In genomic region chr9:73474002-73474600, GRCh38 we compare ENCODE assay signal across 28 cellular contexts.
A peak's percentile ranks its signal among the peaks of the same experiment; 100 is the strongest.
DNase-seq lines count a peak whose midpoint lies in the region; ATAC-seq and FAIRE-seq lines count a peak whose summit lies in the region.
"Had no signal": no experiment of that assay in that cellular context is flagged by ENCODE, and none has a peak within 500 bp of the region (broad histone marks: within the 10 kb centered on the region; RNA-seq: fewer than 3 reads in every experiment).

No MANE protein-coding gene starts in this region.

- no peaks in the 10 kb centered on the region for H3K79me1 ChIP-seq in neuronal stem cell (ENCODE audit: low read depth, low read length)

- no peak overlapping the region for H2AK5ac ChIP-seq in neuronal stem cell (ENCODE audit: low read depth, low read length)

- H3K27ac ChIP-seq in neuronal stem cell (replicated peaks; ENCODE audit: low read length) = no peak overlapping the region
- H3K27ac ChIP-seq: BLaER1 had no signal

- no peak overlapping the region for H2BK5ac ChIP-seq in neuronal stem cell (ENCODE audit: low read length)

- H3K4me2 ChIP-seq in neuronal stem cell (ENCODE audit: insufficient read depth, low read length, poor library complexity, severe bottlenecking) = no peak overlapping the region
- H3K4me2 ChIP-seq: BLaER1 had no signal

- H3K27me3 ChIP-seq in neuronal stem cell (ENCODE audit: control insufficient read depth in 3 of 3, insufficient read depth in 3 of 3, low read depth in 1 of 3, low read length in 3 of 3) = no peaks in the 10 kb centered on the region
- H3K27me3 ChIP-seq: BE2C, BLaER1 had no signal

- no peak overlapping the region for H2BK120ac ChIP-seq in neuronal stem cell (ENCODE audit: low read depth, low read length)

- DNase-seq in left ventricle myocardium superior = peak; percentile 21
- DNase-seq in Right ventricle myocardium inferior (ENCODE audit: missing footprints) = no peak
- DNase-seq in neuronal stem cell (ENCODE audit: low spot score) = no peak
- no peak for DNase-seq in urothelium cell line (ENCODE audit: low spot score)
- DNase-seq in activated T-helper 2 cell treated with anti-CD3 and anti-CD28 coated beads, Interferon-gamma antibody, Interleukin-2, Interleukin-4, amounts not matched to agents 10 μg/mL and 5 μg/mL and 100 μg/mL, durations not matched to agents 14 hours and 24 hours and 36 hours (ENCODE audit: low spot score) = no peak
- DNase-seq in stimulated activated naive B cell treated with anti-CD40 and anti-IgM and Interleukin-4, amounts not matched to agents 10 μg/mL and 1 μg/mL and 100 μg/mL, for 72 hours = no peak
- DNase-seq in NCI-H1436 treated with DMSO at 0.1 percent for 48 hours (lab: John Stamatoyannopoulos, UW) = no peak
- DNase-seq: 8988T; ACHN; BE2C; C1 segment of cervical spinal cord; CD4-positive, alpha-beta memory T cell; CD4-positive, CD25-positive, alpha-beta regulatory T cell; CD8-positive, alpha-beta memory T cell; COR-L47; DMS 273 treated with DMSO at 0.1 percent for 48 hours; DMS153; DMS53; DMS79; DND-41; EL; GDM1 had no signal

- no peak overlapping the region for H3K4ac ChIP-seq in neuronal stem cell (ENCODE audit: low read length)

- H3K36me3 ChIP-seq in neuronal stem cell (replicated peaks in 1 of 2; ENCODE audit: control insufficient read depth in 2 of 2, insufficient read depth in 2 of 2, low read length in 2 of 2) = no peaks in the 10 kb centered on the region
- H3K36me3 ChIP-seq: BE2C, BLaER1 had no signal

- no peak overlapping the region for H2BK15ac ChIP-seq in neuronal stem cell (ENCODE audit: low read length)

- no peak overlapping the region for H3K4me3 Mint-ChIP-seq in activated T-helper 2 cell treated with anti-CD3 and anti-CD28 coated beads, Interferon-gamma antibody, Interleukin-2, Interleukin-4, amounts not matched to agents 10 μg/mL and 5 μg/mL and 100 μg/mL, durations not matched to agents 14 hours and 24 hours and 36 hours (ENCODE audit: low read depth)
- H3K4me3 Mint-ChIP-seq in stimulated activated naive B cell treated with anti-CD40 and anti-IgM and Interleukin-4, amounts not matched to agents 10 μg/mL and 1 μg/mL and 100 μg/mL, for 72 hours = no peak overlapping the region
- H3K4me3 Mint-ChIP-seq: CD14-positive monocyte; CD4-positive, alpha-beta memory T cell; CD4-positive, CD25-positive, alpha-beta regulatory T cell; CD8-positive, alpha-beta memory T cell had no signal

- 100% methylated on average over 1 of the region's 14 CpGs; no CpG with 5 or more reads in 1 of the 2 donors for WGBS in neuronal stem cell (ENCODE audit: extremely low coverage in 2 of 2, insufficient read length in 2 of 2, insufficient replicate concordance in 1 of 2), 2 donors

- peak overlapping the region; percentile 49 for H3K14ac ChIP-seq in neuronal stem cell (ENCODE audit: low read length)

- peak overlapping the region; percentile 17 for H2AFZ ChIP-seq in neuronal stem cell (ENCODE audit: low read length)

- no peaks in the 10 kb centered on the region for H3K36me3 Mint-ChIP-seq in activated T-helper 2 cell treated with anti-CD3 and anti-CD28 coated beads, Interferon-gamma antibody, Interleukin-2, Interleukin-4, amounts not matched to agents 10 μg/mL and 5 μg/mL and 100 μg/mL, durations not matched to agents 14 hours and 24 hours and 36 hours (ENCODE audit: low read depth)
- H3K36me3 Mint-ChIP-seq in stimulated activated naive B cell treated with anti-CD40 and anti-IgM and Interleukin-4, amounts not matched to agents 10 μg/mL and 1 μg/mL and 100 μg/mL, for 72 hours = no peaks in the 10 kb centered on the region
- H3K36me3 Mint-ChIP-seq: CD14-positive monocyte; CD4-positive, alpha-beta memory T cell; CD4-positive, CD25-positive, alpha-beta regulatory T cell; CD8-positive, alpha-beta memory T cell had no signal

- no peaks in the 10 kb centered on the region for H3K4me1 ChIP-seq in neuronal stem cell (ENCODE audit: control insufficient read depth in 2 of 2, insufficient read depth in 1 of 2, low read depth in 1 of 2, low read length in 2 of 2)
- H3K4me1 ChIP-seq: BE2C had no signal

- H3K9me3 Mint-ChIP-seq in activated T-helper 2 cell treated with anti-CD3 and anti-CD28 coated beads, Interferon-gamma antibody, Interleukin-2, Interleukin-4, amounts not matched to agents 10 μg/mL and 5 μg/mL and 100 μg/mL, durations not matched to agents 14 hours and 24 hours and 36 hours = peaks cover 5% of the 10 kb centered on the region
- H3K9me3 Mint-ChIP-seq in stimulated activated naive B cell treated with anti-CD40 and anti-IgM and Interleukin-4, amounts not matched to agents 10 μg/mL and 1 μg/mL and 100 μg/mL, for 72 hours = peaks cover 0 to 1% of the 10 kb centered on the region in 2 donors

- H4K8ac ChIP-seq in neuronal stem cell (ENCODE audit: low read depth, low read length) = no peak overlapping the region

- H3K23ac ChIP-seq in neuronal stem cell (ENCODE audit: low read depth, low read length, poor library complexity) = no peak overlapping the region

- intact Hi-C loops in left ventricle myocardium superior (cut with micrococcal nuclease) (no loop called here), Right ventricle myocardium inferior (cut with DNase I) (no loop called here)
- intact Hi-C loops in activated T-helper 2 cell treated with anti-CD3 and anti-CD28 coated beads, Interferon-gamma antibody, Interleukin-2, Interleukin-4, amounts not matched to agents 10 μg/mL and 5 μg/mL and 100 μg/mL, durations not matched to agents 14 hours and 24 hours and 36 hours (cut with micrococcal nuclease) = no loop called here

- H3K9me3 ChIP-seq in neuronal stem cell (replicated peaks in 1 of 2; ENCODE audit: control insufficient read depth in 2 of 2, insufficient read depth in 1 of 2, low read depth in 1 of 2, low read length in 2 of 2) = peaks cover 1 to 9% of the 10 kb centered on the region in 2 donors
- H3K9me3 ChIP-seq: BE2C had no signal

- H3K4me1 Mint-ChIP-seq in activated T-helper 2 cell treated with anti-CD3 and anti-CD28 coated beads, Interferon-gamma antibody, Interleukin-2, Interleukin-4, amounts not matched to agents 10 μg/mL and 5 μg/mL and 100 μg/mL, durations not matched to agents 14 hours and 24 hours and 36 hours (ENCODE audit: low read depth) = no peaks in the 10 kb centered on the region
- no peaks in the 10 kb centered on the region for H3K4me1 Mint-ChIP-seq in stimulated activated naive B cell treated with anti-CD40 and anti-IgM and Interleukin-4, amounts not matched to agents 10 μg/mL and 1 μg/mL and 100 μg/mL, for 72 hours
- H3K4me1 Mint-ChIP-seq: CD14-positive monocyte; CD4-positive, alpha-beta memory T cell; CD4-positive, CD25-positive, alpha-beta regulatory T cell; CD8-positive, alpha-beta memory T cell had no signal

- H3K18ac ChIP-seq in neuronal stem cell (ENCODE audit: low read length) = no peak overlapping the region

- peak; percentile 38 for ATAC-seq in left ventricle myocardium superior
- ATAC-seq in Right ventricle myocardium inferior = no peak
- ATAC-seq in stimulated activated naive B cell treated with anti-CD40 and anti-IgM and Interleukin-4, amounts not matched to agents 10 μg/mL and 1 μg/mL and 100 μg/mL, for 72 hours (replicated peaks) = no peak
- ATAC-seq: GM12878 had no signal

- no peak overlapping the region for H4K91ac ChIP-seq in neuronal stem cell (ENCODE audit: low read depth, low read length, poor library complexity)

- no peak overlapping the region for H3K27ac Mint-ChIP-seq in activated T-helper 2 cell treated with anti-CD3 and anti-CD28 coated beads, Interferon-gamma antibody, Interleukin-2, Interleukin-4, amounts not matched to agents 10 μg/mL and 5 μg/mL and 100 μg/mL, durations not matched to agents 14 hours and 24 hours and 36 hours
- no peak overlapping the region for H3K27ac Mint-ChIP-seq in stimulated activated naive B cell treated with anti-CD40 and anti-IgM and Interleukin-4, amounts not matched to agents 10 μg/mL and 1 μg/mL and 100 μg/mL, for 72 hours
- H3K27ac Mint-ChIP-seq: CD14-positive monocyte; CD4-positive, alpha-beta memory T cell; CD4-positive, CD25-positive, alpha-beta regulatory T cell; CD8-positive, alpha-beta memory T cell had no signal

- H3K4me3 ChIP-seq in neuronal stem cell (ENCODE audit: low read length in 2 of 2) = no peak overlapping the region
- H3K4me3 ChIP-seq: BLaER1, GM12878 had no signal

- FAIRE-seq in urothelium cell line (lab: Jason Lieb, UNC) = peak; percentile 32
- FAIRE-seq: A204.1, GM12878, GM12892, GM18507 had no signal

- H3K27me3 Mint-ChIP-seq in activated T-helper 2 cell treated with anti-CD3 and anti-CD28 coated beads, Interferon-gamma antibody, Interleukin-2, Interleukin-4, amounts not matched to agents 10 μg/mL and 5 μg/mL and 100 μg/mL, durations not matched to agents 14 hours and 24 hours and 36 hours (ENCODE audit: low read depth) = no peaks in the 10 kb centered on the region
- no peaks in the 10 kb centered on the region for H3K27me3 Mint-ChIP-seq in stimulated activated naive B cell treated with anti-CD40 and anti-IgM and Interleukin-4, amounts not matched to agents 10 μg/mL and 1 μg/mL and 100 μg/mL, for 72 hours
- H3K27me3 Mint-ChIP-seq: CD4-positive, alpha-beta memory T cell; CD4-positive, CD25-positive, alpha-beta regulatory T cell; CD8-positive, alpha-beta memory T cell had no signal

- no peak overlapping the region for H2BK12ac ChIP-seq in neuronal stem cell (ENCODE audit: low read length)

- H3K9ac ChIP-seq in neuronal stem cell (ENCODE audit: low read depth, low read length, poor library complexity) = no peak overlapping the region
- H3K9ac ChIP-seq: BLaER1 had no signal
